In the genomic region with DNA sequence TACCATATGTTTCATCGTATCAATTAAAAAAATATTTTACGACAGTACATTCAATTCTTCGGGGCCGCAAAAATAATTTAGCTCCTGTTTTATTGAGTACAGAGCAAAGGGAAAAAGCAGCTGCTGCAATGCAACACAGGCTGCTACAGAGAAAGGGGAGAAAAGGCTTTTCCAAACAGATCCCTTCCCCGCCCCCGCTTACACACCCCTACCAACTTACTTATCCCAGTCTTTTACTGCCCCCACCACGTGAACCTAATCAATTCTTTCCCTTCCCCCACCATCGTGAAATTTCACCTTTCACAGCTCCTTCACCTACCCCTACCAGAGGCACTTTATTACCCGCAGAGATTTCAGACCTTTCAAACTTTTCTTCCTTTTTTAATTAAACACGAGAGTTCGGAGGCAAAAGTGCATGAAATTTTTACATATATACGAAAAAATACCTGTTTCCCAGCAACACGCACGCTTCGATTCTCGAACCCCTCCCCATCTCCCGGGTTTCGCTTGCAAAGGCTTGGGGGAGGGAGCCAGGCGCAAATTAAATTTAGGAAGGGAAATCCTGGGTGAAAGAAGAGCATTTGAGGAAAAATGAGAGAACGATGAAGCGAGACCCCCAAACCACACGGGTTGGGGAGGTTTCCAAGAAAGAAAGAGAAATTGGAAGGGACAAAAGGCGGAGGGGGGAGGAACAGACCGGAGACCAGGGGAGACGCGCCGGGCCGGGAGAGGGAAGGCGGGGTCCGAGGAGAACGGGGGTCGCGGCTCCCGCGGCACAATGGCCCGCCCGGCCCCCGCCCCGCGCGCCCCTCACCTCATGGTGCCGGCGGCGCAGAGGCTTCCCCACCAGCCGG, we compare ENCODE assay signal across 1 cellular context.
TF ChIP-seq lines count a peak whose summit lies in the region.

No MANE protein-coding gene starts in this region.

TF ChIP-seq in HepG2, 621 proteins besides CTCF, POLR2A, EP300 and RAD21 (continued from another document and continues in another):
- TF ChIP-seq, protein P1, sequence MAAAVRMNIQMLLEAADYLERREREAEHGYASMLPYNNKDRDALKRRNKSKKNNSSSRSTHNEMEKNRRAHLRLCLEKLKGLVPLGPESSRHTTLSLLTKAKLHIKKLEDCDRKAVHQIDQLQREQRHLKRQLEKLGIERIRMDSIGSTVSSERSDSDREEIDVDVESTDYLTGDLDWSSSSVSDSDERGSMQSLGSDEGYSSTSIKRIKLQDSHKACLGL (CRISPR knock-in tag; IDR thresholded peaks at IDR 0.05) = no peak
- TF ChIP-seq HDAC1 (CRISPR knock-in tag; IDR thresholded peaks at IDR 0.05) (no peak), KAT7 (CRISPR knock-in tag; IDR thresholded peaks at IDR 0.05; ENCODE audit: borderline replicate concordance) (no peak), ZFP82 (CRISPR knock-in tag; IDR thresholded peaks at IDR 0.05; ENCODE audit: borderline replicate concordance) (no peak), NFATC3 (CRISPR knock-in tag; IDR thresholded peaks at IDR 0.05) (no peak), TCF7L2 (IDR thresholded peaks at IDR 0.05; ENCODE audit: low read depth, low read length) (no peak), ZSCAN21 (CRISPR knock-in tag; IDR thresholded peaks at IDR 0.05; ENCODE audit: borderline replicate concordance) (no peak), POGZ (CRISPR knock-in tag; IDR thresholded peaks at IDR 0.05) (no peak), MATR3 (CRISPR knock-in tag; IDR thresholded peaks at IDR 0.05) (no peak), BRCA1 (CRISPR knock-in tag; IDR thresholded peaks at IDR 0.05) (no peak), ATRX (CRISPR knock-in tag; IDR thresholded peaks at IDR 0.05; ENCODE audit: borderline replicate concordance) (no peak), PHF8 (CRISPR knock-in tag; IDR thresholded peaks at IDR 0.05) (peak; percentile 57), GATAD1 (CRISPR knock-in tag; IDR thresholded peaks at IDR 0.05) (no peak), CENPX (CRISPR knock-in tag; IDR thresholded peaks at IDR 0.05) (no peak), ZNF850 (CRISPR knock-in tag; conservative IDR thresholded peaks at IDR 0.05) (0 out of 2 replicates have a peak, but pooled peaks have one; percentile 42), RBFOX2 (IDR thresholded peaks at IDR 0.05; ENCODE audit: low read depth, low read length) (peak; percentile 49; the same call in 1 of the 2 replicates)
- TF ChIP-seq, protein P2, sequence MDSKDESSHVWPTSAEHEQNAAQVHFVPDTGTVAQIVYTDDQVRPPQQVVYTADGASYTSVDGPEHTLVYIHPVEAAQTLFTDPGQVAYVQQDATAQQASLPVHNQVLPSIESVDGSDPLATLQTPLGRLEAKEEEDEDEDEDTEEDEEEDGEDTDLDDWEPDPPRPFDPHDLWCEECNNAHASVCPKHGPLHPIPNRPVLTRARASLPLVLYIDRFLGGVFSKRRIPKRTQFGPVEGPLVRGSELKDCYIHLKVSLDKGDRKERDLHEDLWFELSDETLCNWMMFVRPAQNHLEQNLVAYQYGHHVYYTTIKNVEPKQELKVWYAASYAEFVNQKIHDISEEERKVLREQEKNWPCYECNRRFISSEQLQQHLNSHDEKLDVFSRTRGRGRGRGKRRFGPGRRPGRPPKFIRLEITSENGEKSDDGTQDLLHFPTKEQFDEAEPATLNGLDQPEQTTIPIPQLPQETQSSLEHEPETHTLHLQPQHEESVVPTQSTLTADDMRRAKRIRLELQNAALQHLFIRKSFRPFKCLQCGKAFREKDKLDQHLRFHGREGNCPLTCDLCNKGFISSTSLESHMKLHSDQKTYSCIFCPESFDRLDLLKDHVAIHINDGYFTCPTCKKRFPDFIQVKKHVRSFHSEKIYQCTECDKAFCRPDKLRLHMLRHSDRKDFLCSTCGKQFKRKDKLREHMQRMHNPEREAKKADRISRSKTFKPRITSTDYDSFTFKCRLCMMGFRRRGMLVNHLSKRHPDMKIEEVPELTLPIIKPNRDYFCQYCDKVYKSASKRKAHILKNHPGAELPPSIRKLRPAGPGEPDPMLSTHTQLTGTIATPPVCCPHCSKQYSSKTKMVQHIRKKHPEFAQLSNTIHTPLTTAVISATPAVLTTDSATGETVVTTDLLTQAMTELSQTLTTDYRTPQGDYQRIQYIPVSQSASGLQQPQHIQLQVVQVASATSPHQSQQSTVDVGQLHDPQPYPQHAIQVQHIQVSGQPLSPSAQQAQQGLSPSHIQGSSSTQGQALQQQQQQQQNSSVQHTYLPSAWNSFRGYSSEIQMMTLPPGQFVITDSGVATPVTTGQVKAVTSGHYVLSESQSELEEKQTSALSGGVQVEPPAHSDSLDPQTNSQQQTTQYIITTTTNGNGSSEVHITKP (CRISPR knock-in tag; IDR thresholded peaks at IDR 0.05; ENCODE audit: low read depth) = no peak
- TF ChIP-seq, protein P3, sequence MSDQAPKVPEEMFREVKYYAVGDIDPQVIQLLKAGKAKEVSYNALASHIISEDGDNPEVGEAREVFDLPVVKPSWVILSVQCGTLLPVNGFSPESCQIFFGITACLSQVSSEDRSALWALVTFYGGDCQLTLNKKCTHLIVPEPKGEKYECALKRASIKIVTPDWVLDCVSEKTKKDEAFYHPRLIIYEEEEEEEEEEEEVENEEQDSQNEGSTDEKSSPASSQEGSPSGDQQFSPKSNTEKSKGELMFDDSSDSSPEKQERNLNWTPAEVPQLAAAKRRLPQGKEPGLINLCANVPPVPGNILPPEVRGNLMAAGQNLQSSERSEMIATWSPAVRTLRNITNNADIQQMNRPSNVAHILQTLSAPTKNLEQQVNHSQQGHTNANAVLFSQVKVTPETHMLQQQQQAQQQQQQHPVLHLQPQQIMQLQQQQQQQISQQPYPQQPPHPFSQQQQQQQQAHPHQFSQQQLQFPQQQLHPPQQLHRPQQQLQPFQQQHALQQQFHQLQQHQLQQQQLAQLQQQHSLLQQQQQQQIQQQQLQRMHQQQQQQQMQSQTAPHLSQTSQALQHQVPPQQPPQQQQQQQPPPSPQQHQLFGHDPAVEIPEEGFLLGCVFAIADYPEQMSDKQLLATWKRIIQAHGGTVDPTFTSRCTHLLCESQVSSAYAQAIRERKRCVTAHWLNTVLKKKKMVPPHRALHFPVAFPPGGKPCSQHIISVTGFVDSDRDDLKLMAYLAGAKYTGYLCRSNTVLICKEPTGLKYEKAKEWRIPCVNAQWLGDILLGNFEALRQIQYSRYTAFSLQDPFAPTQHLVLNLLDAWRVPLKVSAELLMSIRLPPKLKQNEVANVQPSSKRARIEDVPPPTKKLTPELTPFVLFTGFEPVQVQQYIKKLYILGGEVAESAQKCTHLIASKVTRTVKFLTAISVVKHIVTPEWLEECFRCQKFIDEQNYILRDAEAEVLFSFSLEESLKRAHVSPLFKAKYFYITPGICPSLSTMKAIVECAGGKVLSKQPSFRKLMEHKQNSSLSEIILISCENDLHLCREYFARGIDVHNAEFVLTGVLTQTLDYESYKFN (CRISPR knock-in tag; conservative IDR thresholded peaks at IDR 0.05) = 0 out of 2 replicates have a peak, but pooled peaks have one; percentile 20
- TF ChIP-seq, protein P4, sequence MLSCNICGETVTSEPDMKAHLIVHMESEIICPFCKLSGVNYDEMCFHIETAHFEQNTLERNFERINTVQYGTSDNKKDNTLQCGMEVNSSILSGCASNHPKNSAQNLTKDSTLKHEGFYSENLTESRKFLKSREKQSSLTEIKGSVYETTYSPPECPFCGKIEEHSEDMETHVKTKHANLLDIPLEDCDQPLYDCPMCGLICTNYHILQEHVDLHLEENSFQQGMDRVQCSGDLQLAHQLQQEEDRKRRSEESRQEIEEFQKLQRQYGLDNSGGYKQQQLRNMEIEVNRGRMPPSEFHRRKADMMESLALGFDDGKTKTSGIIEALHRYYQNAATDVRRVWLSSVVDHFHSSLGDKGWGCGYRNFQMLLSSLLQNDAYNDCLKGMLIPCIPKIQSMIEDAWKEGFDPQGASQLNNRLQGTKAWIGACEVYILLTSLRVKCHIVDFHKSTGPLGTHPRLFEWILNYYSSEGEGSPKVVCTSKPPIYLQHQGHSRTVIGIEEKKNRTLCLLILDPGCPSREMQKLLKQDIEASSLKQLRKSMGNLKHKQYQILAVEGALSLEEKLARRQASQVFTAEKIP (CRISPR knock-in tag; IDR thresholded peaks at IDR 0.05; ENCODE audit: borderline replicate concordance) = no peak
- TF ChIP-seq, protein P5, sequence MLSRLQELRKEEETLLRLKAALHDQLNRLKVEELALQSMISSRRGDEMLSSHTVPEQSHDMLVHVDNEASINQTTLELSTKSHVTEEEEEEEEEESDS (CRISPR knock-in tag; IDR thresholded peaks at IDR 0.05; ENCODE audit: borderline replicate concordance) = no peak
- TF ChIP-seq, protein P6, sequence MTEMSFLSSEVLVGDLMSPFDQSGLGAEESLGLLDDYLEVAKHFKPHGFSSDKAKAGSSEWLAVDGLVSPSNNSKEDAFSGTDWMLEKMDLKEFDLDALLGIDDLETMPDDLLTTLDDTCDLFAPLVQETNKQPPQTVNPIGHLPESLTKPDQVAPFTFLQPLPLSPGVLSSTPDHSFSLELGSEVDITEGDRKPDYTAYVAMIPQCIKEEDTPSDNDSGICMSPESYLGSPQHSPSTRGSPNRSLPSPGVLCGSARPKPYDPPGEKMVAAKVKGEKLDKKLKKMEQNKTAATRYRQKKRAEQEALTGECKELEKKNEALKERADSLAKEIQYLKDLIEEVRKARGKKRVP (CRISPR knock-in tag; IDR thresholded peaks at IDR 0.05) = 0 out of 4 replicates have a peak, but pooled peaks of 1 of the 2 experiments have one; percentile 13
- TF ChIP-seq, protein P7, sequence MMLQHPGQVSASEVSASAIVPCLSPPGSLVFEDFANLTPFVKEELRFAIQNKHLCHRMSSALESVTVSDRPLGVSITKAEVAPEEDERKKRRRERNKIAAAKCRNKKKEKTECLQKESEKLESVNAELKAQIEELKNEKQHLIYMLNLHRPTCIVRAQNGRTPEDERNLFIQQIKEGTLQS (CRISPR knock-in tag; IDR thresholded peaks at IDR 0.05) = no peak
- TF ChIP-seq, protein P8, sequence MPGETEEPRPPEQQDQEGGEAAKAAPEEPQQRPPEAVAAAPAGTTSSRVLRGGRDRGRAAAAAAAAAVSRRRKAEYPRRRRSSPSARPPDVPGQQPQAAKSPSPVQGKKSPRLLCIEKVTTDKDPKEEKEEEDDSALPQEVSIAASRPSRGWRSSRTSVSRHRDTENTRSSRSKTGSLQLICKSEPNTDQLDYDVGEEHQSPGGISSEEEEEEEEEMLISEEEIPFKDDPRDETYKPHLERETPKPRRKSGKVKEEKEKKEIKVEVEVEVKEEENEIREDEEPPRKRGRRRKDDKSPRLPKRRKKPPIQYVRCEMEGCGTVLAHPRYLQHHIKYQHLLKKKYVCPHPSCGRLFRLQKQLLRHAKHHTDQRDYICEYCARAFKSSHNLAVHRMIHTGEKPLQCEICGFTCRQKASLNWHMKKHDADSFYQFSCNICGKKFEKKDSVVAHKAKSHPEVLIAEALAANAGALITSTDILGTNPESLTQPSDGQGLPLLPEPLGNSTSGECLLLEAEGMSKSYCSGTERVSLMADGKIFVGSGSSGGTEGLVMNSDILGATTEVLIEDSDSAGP (CRISPR knock-in tag; IDR thresholded peaks at IDR 0.05; ENCODE audit: borderline replicate concordance) = no peak
- TF ChIP-seq, protein P9, sequence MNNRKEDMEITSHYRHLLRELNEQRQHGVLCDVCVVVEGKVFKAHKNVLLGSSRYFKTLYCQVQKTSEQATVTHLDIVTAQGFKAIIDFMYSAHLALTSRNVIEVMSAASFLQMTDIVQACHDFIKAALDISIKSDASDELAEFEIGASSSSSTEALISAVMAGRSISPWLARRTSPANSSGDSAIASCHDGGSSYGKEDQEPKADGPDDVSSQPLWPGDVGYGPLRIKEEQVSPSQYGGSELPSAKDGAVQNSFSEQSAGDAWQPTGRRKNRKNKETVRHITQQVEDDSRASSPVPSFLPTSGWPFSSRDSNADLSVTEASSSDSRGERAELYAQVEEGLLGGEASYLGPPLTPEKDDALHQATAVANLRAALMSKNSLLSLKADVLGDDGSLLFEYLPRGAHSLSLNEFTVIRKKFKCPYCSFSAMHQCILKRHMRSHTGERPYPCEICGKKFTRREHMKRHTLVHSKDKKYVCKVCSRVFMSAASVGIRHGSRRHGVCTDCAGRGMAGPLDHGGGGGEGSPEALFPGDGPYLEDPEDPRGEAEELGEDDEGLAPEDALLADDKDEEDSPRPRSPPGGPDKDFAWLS (CRISPR knock-in tag; IDR thresholded peaks at IDR 0.05; ENCODE audit: borderline replicate concordance) = no peak
- TF ChIP-seq, protein P10, sequence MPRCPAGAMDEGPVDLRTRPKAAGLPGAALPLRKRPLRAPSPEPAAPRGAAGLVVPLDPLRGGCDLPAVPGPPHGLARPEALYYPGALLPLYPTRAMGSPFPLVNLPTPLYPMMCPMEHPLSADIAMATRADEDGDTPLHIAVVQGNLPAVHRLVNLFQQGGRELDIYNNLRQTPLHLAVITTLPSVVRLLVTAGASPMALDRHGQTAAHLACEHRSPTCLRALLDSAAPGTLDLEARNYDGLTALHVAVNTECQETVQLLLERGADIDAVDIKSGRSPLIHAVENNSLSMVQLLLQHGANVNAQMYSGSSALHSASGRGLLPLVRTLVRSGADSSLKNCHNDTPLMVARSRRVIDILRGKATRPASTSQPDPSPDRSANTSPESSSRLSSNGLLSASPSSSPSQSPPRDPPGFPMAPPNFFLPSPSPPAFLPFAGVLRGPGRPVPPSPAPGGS (CRISPR knock-in tag; IDR thresholded peaks at IDR 0.05) = no peak
- TF ChIP-seq, protein P11, sequence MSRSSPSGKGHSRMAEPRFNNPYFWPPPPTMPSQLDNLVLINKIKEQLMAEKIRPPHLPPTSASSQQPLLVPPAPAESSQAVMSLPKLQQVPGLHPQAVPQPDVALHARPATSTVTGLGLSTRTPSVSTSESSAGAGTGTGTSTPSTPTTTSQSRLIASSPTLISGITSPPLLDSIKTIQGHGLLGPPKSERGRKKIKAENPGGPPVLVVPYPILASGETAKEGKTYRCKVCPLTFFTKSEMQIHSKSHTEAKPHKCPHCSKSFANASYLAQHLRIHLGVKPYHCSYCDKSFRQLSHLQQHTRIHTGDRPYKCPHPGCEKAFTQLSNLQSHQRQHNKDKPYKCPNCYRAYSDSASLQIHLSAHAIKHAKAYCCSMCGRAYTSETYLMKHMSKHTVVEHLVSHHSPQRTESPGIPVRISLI (CRISPR knock-in tag; IDR thresholded peaks at IDR 0.05; ENCODE audit: borderline replicate concordance) = no peak
- TF ChIP-seq, protein P12, sequence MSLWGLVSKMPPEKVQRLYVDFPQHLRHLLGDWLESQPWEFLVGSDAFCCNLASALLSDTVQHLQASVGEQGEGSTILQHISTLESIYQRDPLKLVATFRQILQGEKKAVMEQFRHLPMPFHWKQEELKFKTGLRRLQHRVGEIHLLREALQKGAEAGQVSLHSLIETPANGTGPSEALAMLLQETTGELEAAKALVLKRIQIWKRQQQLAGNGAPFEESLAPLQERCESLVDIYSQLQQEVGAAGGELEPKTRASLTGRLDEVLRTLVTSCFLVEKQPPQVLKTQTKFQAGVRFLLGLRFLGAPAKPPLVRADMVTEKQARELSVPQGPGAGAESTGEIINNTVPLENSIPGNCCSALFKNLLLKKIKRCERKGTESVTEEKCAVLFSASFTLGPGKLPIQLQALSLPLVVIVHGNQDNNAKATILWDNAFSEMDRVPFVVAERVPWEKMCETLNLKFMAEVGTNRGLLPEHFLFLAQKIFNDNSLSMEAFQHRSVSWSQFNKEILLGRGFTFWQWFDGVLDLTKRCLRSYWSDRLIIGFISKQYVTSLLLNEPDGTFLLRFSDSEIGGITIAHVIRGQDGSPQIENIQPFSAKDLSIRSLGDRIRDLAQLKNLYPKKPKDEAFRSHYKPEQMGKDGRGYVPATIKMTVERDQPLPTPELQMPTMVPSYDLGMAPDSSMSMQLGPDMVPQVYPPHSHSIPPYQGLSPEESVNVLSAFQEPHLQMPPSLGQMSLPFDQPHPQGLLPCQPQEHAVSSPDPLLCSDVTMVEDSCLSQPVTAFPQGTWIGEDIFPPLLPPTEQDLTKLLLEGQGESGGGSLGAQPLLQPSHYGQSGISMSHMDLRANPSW (CRISPR knock-in tag; IDR thresholded peaks at IDR 0.05; ENCODE audit: borderline replicate concordance) = no peak
- TF ChIP-seq, protein P13, sequence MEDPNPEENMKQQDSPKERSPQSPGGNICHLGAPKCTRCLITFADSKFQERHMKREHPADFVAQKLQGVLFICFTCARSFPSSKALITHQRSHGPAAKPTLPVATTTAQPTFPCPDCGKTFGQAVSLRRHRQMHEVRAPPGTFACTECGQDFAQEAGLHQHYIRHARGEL (CRISPR knock-in tag; IDR thresholded peaks at IDR 0.05) = no peak
